ENCODE assay signal across 24 cellular contexts in the genomic region with DNA sequence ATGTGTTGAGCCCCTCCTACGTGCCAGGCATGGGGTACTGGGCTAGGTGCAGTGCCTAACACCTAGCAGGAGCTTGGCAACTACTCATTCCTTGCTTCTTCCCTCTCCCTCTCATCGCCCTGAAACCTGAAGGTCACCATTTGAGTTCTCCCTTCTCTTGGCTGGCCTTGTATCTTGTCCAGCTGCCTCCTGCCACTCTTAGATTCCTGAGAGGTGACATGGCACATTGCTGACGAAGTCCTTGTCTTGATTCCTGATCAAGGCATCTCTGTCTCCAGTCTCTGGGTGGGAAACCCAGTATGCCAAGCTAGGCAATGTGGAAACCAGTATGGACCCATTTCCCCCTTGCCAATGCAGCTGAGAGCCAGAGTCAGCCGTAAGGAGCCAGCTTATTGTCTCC. TPM values are rescaled to one million over a fixed set of nuclear protein-coding genes. Genes with fewer than 3 reads are reported as not detected.
"Had no signal": no experiment of that assay in that cellular context is flagged by ENCODE, and none has a peak within 500 bp of the region (broad histone marks: within the 10 kb centered on the region; RNA-seq: fewer than 3 reads in every experiment).

No MANE protein-coding gene starts in this region.

- H3K27ac ChIP-seq: WERI-Rb-1 had no signal

- H3K36me3 ChIP-seq: WERI-Rb-1 had no signal

- ATAC-seq: activated naive CD8-positive, alpha-beta T cell treated with anti-CD3 and anti-CD28 coated beads, Interleukin-2, amount 50 U/mL, for 24 hours had no signal

- DNase-seq: activated CD4-positive, alpha-beta memory T cell treated with anti-CD3 and anti-CD28 coated beads, Interleukin-2, amount 10 ng/mL, durations not matched to agents 7 days and 5 days; activated CD4-positive, alpha-beta T cell treated with anti-CD3 and anti-CD28 coated beads for 1 hour; activated CD4-positive, alpha-beta T cell treated with anti-CD3 and anti-CD28 coated beads for 48 hours; activated CD4-positive, CD25-positive, alpha-beta regulatory T cell; activated CD8-positive, alpha-beta memory T cell treated with anti-CD3 and anti-CD28 coated beads for 24 hours; activated gamma-delta T cell treated with Interleukin-2 at 50 U/mL for 16 hours; activated naive CD4-positive, alpha-beta T cell treated with anti-CD3 and anti-CD28 coated beads for 36 hours; activated naive CD8-positive, alpha-beta T cell treated with anti-CD3 and anti-CD28 coated beads, Interleukin-2, amount 50 U/mL, for 24 hours; activated T-cell treated with anti-CD3 and anti-CD28 coated beads, Interleukin-2, amount 50 U/mL, for 24 hours; anterior cingulate cortex; central memory CD4-positive, alpha-beta T cell; NCI-H1105 treated with DMSO at 0.1 percent for 48 hours; NCI-H1436; NCI-H1694; NCI-H1930; NCI-H345; NCI-H524 treated with DMSO at 0.1 percent for 48 hours; Right ventricle myocardium superior; SW 1271; T-helper 1 cell; T-helper 2 cell; T-helper 9 cell; WERI-Rb-1 had no signal

RNA-seq across cellular contexts. Expression of a gene that starts 9.0 kb away (rescaled TPM):
- total RNA-seq: activated CD4-positive, alpha-beta memory T cell treated with anti-CD3 and anti-CD28 coated beads, Interleukin-2, amount 10 ng/mL, durations not matched to agents 7 days and 5 days; bronchial epithelial cell had no signal
